ENCODE assay signal across 14 cellular contexts in genomic region chr17:33967608-33968349, GRCh38.
A peak's percentile ranks its signal among the peaks of the same experiment; 100 is the strongest.
DNase-seq lines count a peak whose midpoint lies in the region; ATAC-seq, FAIRE-seq and TF ChIP-seq lines count a peak whose summit lies in the region.
"Had no signal": no experiment of that assay in that cellular context is flagged by ENCODE, and none has a peak within 500 bp of the region (broad histone marks: within the 10 kb centered on the region; RNA-seq: fewer than 3 reads in every experiment).

No MANE protein-coding gene starts in this region.

- H3K9me3 ChIP-seq in OCI-LY3 (ENCODE audit: insufficient read depth, low read length), result no peaks in the 10 kb centered on the region
- H3K9me3 ChIP-seq in K562 (replicated peaks; ENCODE audit: control insufficient read depth, insufficient read depth, low read depth, low read length), result no peaks in the 10 kb centered on the region
- no peaks in the 10 kb centered on the region for H3K9me3 ChIP-seq in neural cell (ENCODE audit: low read length)

- intact Hi-C loops in K562 (cut with micrococcal nuclease), result no loop called here

- TF ChIP-seq POLR2A in GM12891 (IDR thresholded peaks at IDR 0.05; ENCODE audit: low read depth, low read length) (no peak), K562 (conservative IDR thresholded peaks at IDR 0.05) (no peak)

- WGBS in K562 (ENCODE audit: insufficient coverage, low coverage, missing lambda C conversion rate), result 32% methylated on average over 8 of the region's 8 CpGs

- H3K4me2 ChIP-seq in OCI-LY3 (ENCODE audit: low read length) (peak overlapping the region; percentile 51), K562 (ENCODE audit: insufficient read depth, low read length) (no peak overlapping the region), neural cell (ENCODE audit: low read length) (no peak overlapping the region)

- no peak for TF ChIP-seq EP300 in K562 (IDR thresholded peaks at IDR 0.05; ENCODE audit: low read length)
- TF ChIP-seq EP300 in neural cell (conservative IDR thresholded peaks at IDR 0.05; ENCODE audit: poor library complexity, severe bottlenecking), result peak; percentile 53

- POLR2A ChIA-PET in K562 (lab: Yijun Ruan, JAX), result interaction anchor here (0.6 kb wide), 1 partner anchor 31 kb away, joined by 3 read pairs; no protein-coding TSS in a partner anchor

- H3K4me1 ChIP-seq in OCI-LY3 (ENCODE audit: low read length) (peaks cover 97% of the 10 kb centered on the region), K562 (replicated peaks in 1 of 2; ENCODE audit: control insufficient read depth in 2 of 2, insufficient read depth in 2 of 2, low read length in 2 of 2) (peaks cover 4 to 20% of the 10 kb centered on the region in 2 experiments; a peak in 3 of 5 replicates)

- H4K20me1 ChIP-seq in OCI-LY3 (ENCODE audit: insufficient read depth, low read length) (no peaks in the 10 kb centered on the region), K562 (replicated peaks; ENCODE audit: control insufficient read depth, insufficient read depth, low read length) (no peaks in the 10 kb centered on the region), neural cell (ENCODE audit: insufficient read depth) (no peaks in the 10 kb centered on the region)

- no peak overlapping the region for H2AFZ ChIP-seq in OCI-LY3 (ENCODE audit: low read depth, low read length)
- no peak overlapping the region for H2AFZ ChIP-seq in K562 (ENCODE audit: low read depth, low read length)
- no peak overlapping the region for H2AFZ ChIP-seq in neural cell (ENCODE audit: low read depth, low read length)

- ATAC-seq in K562 (no peak), HG03432 (IDR thresholded peaks at IDR 0.05; ENCODE audit: unreplicated experiment) (no peak)

- H3F3A ChIP-seq in neural cell (ENCODE audit: insufficient read depth, low read length, poor library complexity, severe bottlenecking), result no peaks in the 10 kb centered on the region

- H3K9me2 ChIP-seq in neural cell (ENCODE audit: insufficient read depth, low read length), result no peaks in the 10 kb centered on the region

- no TSS peak for BruUV-seq in K562 (replicated peaks; lab: Mats Ljungman, UMichigan)

- no peaks in the 10 kb centered on the region for H3K36me3 ChIP-seq in OCI-LY3 (replicated peaks; ENCODE audit: low read depth, low read length)
- H3K36me3 ChIP-seq in K562 (ENCODE audit: control insufficient read depth, insufficient read depth, low read length), result no peaks in the 10 kb centered on the region
- no peaks in the 10 kb centered on the region for H3K36me3 ChIP-seq in neural cell (ENCODE audit: insufficient read depth, low read length)

- in situ Hi-C loops in K562 (cut with MboI), result no loop called here

- DNase-seq in GM12891 (ENCODE audit: insufficient read length, low spot score) (no peak), K562 (ENCODE audit: extremely low read depth in 1 of 4, low spot score in 3 of 4) (no peak), NCI-H2227 (lab: John Stamatoyannopoulos, UW; ENCODE audit: unreplicated experiment) (no peak), cortex of kidney (lab: John Stamatoyannopoulos, UW) (no peak)
- DNase-seq: activated T-cell treated with anti-CD3 and anti-CD28 coated beads, Interleukin-2, amount 50 U/mL, for 4 hours; aorta; kidney; mesenchymal stem cell; NCI-H1048 had no signal

- CTCF ChIA-PET in K562 (lab: Yijun Ruan, JAX; ENCODE audit: low intra/inter-chr PET ratio), result no interaction called here

- H3K9ac ChIP-seq in OCI-LY3 (ENCODE audit: low read length) (peak overlapping the region; percentile 73), K562 (ENCODE audit: insufficient read depth in 1 of 2, low read depth in 2 of 2, low read length in 2 of 2) (no peak overlapping the region), neural cell (ENCODE audit: low read length) (no peak overlapping the region)

- TF ChIP-seq CTCF in OCI-LY3 (IDR thresholded peaks at IDR 0.05; ENCODE audit: low read depth, low read length) (no peak), K562 (IDR thresholded peaks at IDR 0.05 in 2 of 3, conservative IDR thresholded peaks at IDR 0.05 in 1 of 3; ENCODE audit: insufficient read depth in 2 of 3, low read depth in 1 of 3, low read length in 3 of 3) (no peak), neural cell (IDR thresholded peaks at IDR 0.05; ENCODE audit: poor library complexity, severe bottlenecking) (no peak)

- FAIRE-seq in GM12891 (lab: Jason Lieb, UNC), result peak; percentile 68
- FAIRE-seq in K562 (lab: Jason Lieb, UNC), result no peak
- FAIRE-seq: H54, kidney had no signal

- H3K27ac ChIP-seq in OCI-LY3 (ENCODE audit: low read length), result peak overlapping the region; percentile 89
- H3K27ac ChIP-seq in K562 (ENCODE audit: extremely low read depth, low read depth, low read length), result no peak overlapping the region
- H3K27ac ChIP-seq in neural cell (ENCODE audit: low read length), result peak overlapping the region; percentile 25
- H3K27ac ChIP-seq: RWPE1 had no signal

- H3K9me1 ChIP-seq in K562 (ENCODE audit: control insufficient read depth, insufficient read depth, low read length), result no peaks in the 10 kb centered on the region

- TF ChIP-seq RAD21 in K562 (CRISPR knock-in tag; conservative IDR thresholded peaks at IDR 0.05 in 1 of 2, IDR thresholded peaks at IDR 0.05 in 1 of 2) (no peak), neural cell (conservative IDR thresholded peaks at IDR 0.05) (no peak)

- no peaks in the 10 kb centered on the region for H3K27me3 ChIP-seq in OCI-LY3 (ENCODE audit: low read depth, low read length)
- peaks cover 8 to 25% of the 10 kb centered on the region in 2 experiments; a peak in 4 of 5 replicates for H3K27me3 ChIP-seq in K562 (ENCODE audit: control insufficient read depth in 2 of 2, insufficient read depth in 2 of 2, low read length in 2 of 2)
- no peaks in the 10 kb centered on the region for H3K27me3 ChIP-seq in neural cell (ENCODE audit: insufficient read depth, low read depth, low read length)

- peak overlapping the region; percentile 21 for H3K4me3 ChIP-seq in OCI-LY3 (ENCODE audit: low read length)
- H3K4me3 ChIP-seq in K562, result no peak overlapping the region
- H3K4me3 ChIP-seq in neural cell (ENCODE audit: low read length), result no peak overlapping the region

- no peaks in the 10 kb centered on the region for H3K79me2 ChIP-seq in OCI-LY3 (ENCODE audit: low read length)
- no peaks in the 10 kb centered on the region for H3K79me2 ChIP-seq in K562 (ENCODE audit: control insufficient read depth, insufficient read depth, low read length)
- no peaks in the 10 kb centered on the region for H3K79me2 ChIP-seq in neural cell (replicated peaks; ENCODE audit: insufficient read depth, low read length)

TF ChIP-seq in GM12891, 5 proteins besides CTCF, POLR2A, EP300 and RAD21:
- TF ChIP-seq POLR2AphosphoS5 (IDR thresholded peaks at IDR 0.05; ENCODE audit: low read depth, low read length) (no peak), TAF1 (IDR thresholded peaks at IDR 0.05; ENCODE audit: low read depth, low read length) (no peak), SPI1 (IDR thresholded peaks at IDR 0.05; ENCODE audit: low read depth, low read length) (no peak), POU2F2 (IDR thresholded peaks at IDR 0.05; ENCODE audit: low read depth, low read length) (no peak), PAX5 (IDR thresholded peaks at IDR 0.05; ENCODE audit: insufficient read depth, low read length, severe bottlenecking) (no peak)

TF ChIP-seq in K562, 482 proteins besides CTCF, POLR2A, EP300 and RAD21:
- TF ChIP-seq KDM2B (CRISPR knock-in tag; IDR thresholded peaks at IDR 0.05) (no peak), HDAC2 (IDR thresholded peaks at IDR 0.05) (0 out of 2 replicates have a peak, but pooled peaks have one; percentile 47), CBFA2T2 (conservative IDR thresholded peaks at IDR 0.05) (no peak), RBM25 (IDR thresholded peaks at IDR 0.05; ENCODE audit: low read depth, low read length, severe bottlenecking) (peak; percentile 70), CHD4 (IDR thresholded peaks at IDR 0.05; ENCODE audit: insufficient read depth, insufficient replicate concordance, low read depth, low read length, poor library complexity, severe bottlenecking) (peak; percentile 39), BCOR (IDR thresholded peaks at IDR 0.05) (peak; percentile 84), PHF20 (IDR thresholded peaks at IDR 0.05; ENCODE audit: partially characterized antibody) (no peak), PTTG1 (tag; IDR thresholded peaks at IDR 0.05; ENCODE audit: low read depth) (no peak), ZNF224 (CRISPR knock-in tag; IDR thresholded peaks at IDR 0.05) (no peak), ATF1 (CRISPR knock-in tag; IDR thresholded peaks at IDR 0.05) (no peak), ATF1 (tag; IDR thresholded peaks at IDR 0.05) (no peak), BHLHE40 (IDR thresholded peaks at IDR 0.05; ENCODE audit: low read length) (no peak), KDM1A (IDR thresholded peaks at IDR 0.05) (peak in 1 of 2 experiments; percentile 52; a peak in 1 of 4 replicates)

TF ChIP-seq in neural cell, 6 proteins besides CTCF, POLR2A, EP300 and RAD21:
- TF ChIP-seq EZH2 (IDR thresholded peaks at IDR 0.05; ENCODE audit: borderline replicate concordance, insufficient read depth, low read length, poor library complexity, severe bottlenecking) (no peak), POLR2AphosphoS5 (IDR thresholded peaks at IDR 0.05) (peak; percentile 18)
